ENCODE assay signal across 20 cellular contexts in genomic region chr18:80176334-80177080, GRCh38.
DNase-seq lines count a peak whose midpoint lies in the region; ATAC-seq and TF ChIP-seq lines count a peak whose summit lies in the region.
"Had no signal": no experiment of that assay in that cellular context is flagged by ENCODE, and none has a peak within 500 bp of the region (broad histone marks: within the 10 kb centered on the region; RNA-seq: fewer than 3 reads in every experiment).

No MANE protein-coding gene starts in this region.

- H3K36me3 ChIP-seq in mesenchymal stem cell (ENCODE audit: control insufficient read depth in 1 of 2, insufficient read depth in 2 of 2, low read depth in 1 of 2, low read length in 2 of 2) = no peaks in the 10 kb centered on the region
- H3K36me3 ChIP-seq: ascending aorta, BE2C had no signal

- H3K4ac ChIP-seq in mesenchymal stem cell (ENCODE audit: low read depth in 1 of 2, low read length in 2 of 2) = no peak overlapping the region

- peaks cover 21% of the 10 kb centered on the region for H3K27me3 Mint-ChIP-seq in activated naive CD8-positive, alpha-beta T cell treated with anti-CD3 and anti-CD28 coated beads for 36 hours

- no peak overlapping the region for H3K4me3 ChIP-seq in choroid plexus epithelial cell (ENCODE audit: low read depth, low read length)
- peak overlapping the region in 1 of 2 experiments; percentile 46 for H3K4me3 ChIP-seq in mesenchymal stem cell (ENCODE audit: insufficient read depth in 1 of 2, low read depth in 1 of 2, low read length in 2 of 2)
- H3K4me3 ChIP-seq: ascending aorta, lung had no signal

- H3K36me3 Mint-ChIP-seq in activated naive CD8-positive, alpha-beta T cell treated with anti-CD3 and anti-CD28 coated beads for 36 hours = no peaks in the 10 kb centered on the region

- no peak overlapping the region for H4K8ac ChIP-seq in mesenchymal stem cell (ENCODE audit: low read length)

- no peak overlapping the region for H2AK5ac ChIP-seq in mesenchymal stem cell (ENCODE audit: low read length, severe bottlenecking)

- no peak overlapping the region for H3K27ac ChIP-seq in mesenchymal stem cell (ENCODE audit: low read length, poor library complexity, severe bottlenecking)
- H3K27ac ChIP-seq: ascending aorta, HL-60, parathyroid adenoma had no signal

- H2BK12ac ChIP-seq in mesenchymal stem cell (ENCODE audit: low read length in 2 of 2) = no peak overlapping the region

- H3K4me1 ChIP-seq in mesenchymal stem cell (ENCODE audit: control insufficient read depth, insufficient read depth, low read depth, low read length) = peaks cover 15% of the 10 kb centered on the region
- H3K4me1 ChIP-seq: ascending aorta, BE2C, parathyroid adenoma had no signal

- H3K23ac ChIP-seq in mesenchymal stem cell (ENCODE audit: low read length in 2 of 2) = no peak overlapping the region

- H3K27me3 ChIP-seq in mesenchymal stem cell (ENCODE audit: control insufficient read depth in 1 of 2, insufficient read depth in 1 of 2, low read length in 2 of 2) = peaks cover 0 to 34% of the 10 kb centered on the region in 2 experiments
- H3K27me3 ChIP-seq: ascending aorta, BE2C had no signal

- H3K14ac ChIP-seq in mesenchymal stem cell (ENCODE audit: low read length in 2 of 2) = no peak overlapping the region

- H3K4me2 ChIP-seq in mesenchymal stem cell (ENCODE audit: low read length, poor library complexity, severe bottlenecking) = no peak overlapping the region

- H4K91ac ChIP-seq in mesenchymal stem cell (ENCODE audit: low read length) = no peak overlapping the region

- no peak overlapping the region for H2AFZ ChIP-seq in mesenchymal stem cell (ENCODE audit: low read depth, low read length)
- H2AFZ ChIP-seq: parathyroid adenoma had no signal

- ATAC-seq in HG03280 (IDR thresholded peaks at IDR 0.05; ENCODE audit: unreplicated experiment) (no peak), GM21717 (IDR thresholded peaks at IDR 0.05; ENCODE audit: unreplicated experiment) (no peak)
- ATAC-seq: HCT116 had no signal

- no peak overlapping the region for H2BK5ac ChIP-seq in mesenchymal stem cell (ENCODE audit: low read depth, low read length, poor library complexity, severe bottlenecking)

- WGBS in mesenchymal stem cell = 76% methylated on average over 18 of the region's 18 CpGs

- TF ChIP-seq CTCF in choroid plexus epithelial cell (conservative IDR thresholded peaks at IDR 0.05; ENCODE audit: low read depth, low read length) = no peak

- H2BK15ac ChIP-seq in mesenchymal stem cell (ENCODE audit: low read depth, poor library complexity, severe bottlenecking) = no peak overlapping the region

- no peak overlapping the region for H3K4me3 Mint-ChIP-seq in activated naive CD8-positive, alpha-beta T cell treated with anti-CD3 and anti-CD28 coated beads for 36 hours
- H3K4me3 Mint-ChIP-seq: activated CD4-positive, alpha-beta T cell treated with anti-CD3 and anti-CD28 coated beads, Interleukin-2, amount 10 ng/mL, durations not matched to agents 24 days and 14 days; activated T-helper 1 cell treated with anti-CD3 and anti-CD28 coated beads, Interleukin-12 subunit alpha, Interleukin-12 subunit beta, Interleukin-2, Interleukin-4 antibody, amounts not matched to agents 30 ng/mL and 10 ng/mL and 1 ng/mL, durations not matched to agents 14 hours and 24 hours and 36 hours had no signal

- no peak overlapping the region for H3K27ac Mint-ChIP-seq in activated naive CD8-positive, alpha-beta T cell treated with anti-CD3 and anti-CD28 coated beads for 36 hours
- H3K27ac Mint-ChIP-seq: activated CD4-positive, alpha-beta T cell treated with anti-CD3 and anti-CD28 coated beads, Interleukin-2, amount 10 ng/mL, durations not matched to agents 24 days and 14 days; activated T-helper 1 cell treated with anti-CD3 and anti-CD28 coated beads, Interleukin-12 subunit alpha, Interleukin-12 subunit beta, Interleukin-2, Interleukin-4 antibody, amounts not matched to agents 30 ng/mL and 10 ng/mL and 1 ng/mL, durations not matched to agents 14 hours and 24 hours and 36 hours had no signal

- no peaks in the 10 kb centered on the region for H3K79me1 ChIP-seq in mesenchymal stem cell (replicated peaks; ENCODE audit: low read length, poor library complexity, severe bottlenecking)

- H3K9me3 ChIP-seq in mesenchymal stem cell (ENCODE audit: control insufficient read depth, low read length) = no peaks in the 10 kb centered on the region
- H3K9me3 ChIP-seq: ascending aorta, BE2C had no signal

- peak; percentile 51 for DNase-seq in AG08395 (ENCODE audit: low spot score)
- DNase-seq in DMS53 treated with DMSO at 0.1 percent for 48 hours (lab: John Stamatoyannopoulos, UW; ENCODE audit: unreplicated experiment) = peak; percentile 39
- DNase-seq in choroid plexus epithelial cell (ENCODE audit: low read depth) = peak; percentile 19
- DNase-seq in mesenchymal stem cell = peak; percentile 47
- no peak for DNase-seq in activated naive CD8-positive, alpha-beta T cell treated with anti-CD3 and anti-CD28 coated beads for 36 hours
- no peak for DNase-seq in DMS 273 treated with DMSO at 0.1 percent for 48 hours (lab: John Stamatoyannopoulos, UW)
- DNase-seq: BE2C, head of caudate nucleus, Kasumi-1, NCI-H226, T-helper 2 cell had no signal

- H3K9ac ChIP-seq in mesenchymal stem cell (ENCODE audit: low read length) = peak overlapping the region; percentile 29
- H3K9ac ChIP-seq: parathyroid adenoma had no signal

- H3K18ac ChIP-seq in mesenchymal stem cell (ENCODE audit: low read depth in 1 of 2, low read length in 2 of 2) = no peak overlapping the region

- no peak overlapping the region for H2BK120ac ChIP-seq in mesenchymal stem cell (ENCODE audit: low read depth, low read length)

- H3K9me3 Mint-ChIP-seq in activated naive CD8-positive, alpha-beta T cell treated with anti-CD3 and anti-CD28 coated beads for 36 hours = no peaks in the 10 kb centered on the region
- H3K9me3 Mint-ChIP-seq: activated CD4-positive, alpha-beta T cell treated with anti-CD3 and anti-CD28 coated beads, Interleukin-2, amount 10 ng/mL, durations not matched to agents 24 days and 14 days; activated T-helper 1 cell treated with anti-CD3 and anti-CD28 coated beads, Interleukin-12 subunit alpha, Interleukin-12 subunit beta, Interleukin-2, Interleukin-4 antibody, amounts not matched to agents 30 ng/mL and 10 ng/mL and 1 ng/mL, durations not matched to agents 14 hours and 24 hours and 36 hours had no signal

- peaks cover 13% of the 10 kb centered on the region for H3K4me1 Mint-ChIP-seq in activated naive CD8-positive, alpha-beta T cell treated with anti-CD3 and anti-CD28 coated beads for 36 hours

Comparison
In these comparisons a context has a peak if more than half of its experiments do, and no peak if none do; other contexts are left out.
1. DNase-seq: peak in AG08395 (single experiment), DMS53 treated with DMSO at 0.1 percent for 48 hours (single experiment), choroid plexus epithelial cell (single experiment) and mesenchymal stem cell (single experiment); none in activated naive CD8-positive, alpha-beta T cell treated with anti-CD3 and anti-CD28 coated beads for 36 hours (single experiment) and DMS 273 treated with DMSO at 0.1 percent for 48 hours (single experiment).